In genomic region chr18:6161549-6161948, GRCh38 we compare ENCODE assay signal across 26 cellular contexts.
DNase-seq lines count a peak whose midpoint lies in the region; ATAC-seq, FAIRE-seq and TF ChIP-seq lines count a peak whose summit lies in the region.
"Had no signal": no experiment of that assay in that cellular context is flagged by ENCODE, and none has a peak within 500 bp of the region (broad histone marks: within the 10 kb centered on the region; RNA-seq: fewer than 3 reads in every experiment).

No MANE protein-coding gene starts in this region.

- TF ChIP-seq CTCF in GM12865 (IDR thresholded peaks at IDR 0.05; ENCODE audit: insufficient read depth, low read depth, low read length, missing control alignments) (no peak), GM13977 (IDR thresholded peaks at IDR 0.05; ENCODE audit: extremely low read depth, insufficient read depth, missing control alignments) (no peak), HepG2 (CRISPR knock-in tag; IDR thresholded peaks at IDR 0.05) (no peak)

- TF ChIP-seq RAD21 in HepG2 (CRISPR knock-in tag; IDR thresholded peaks at IDR 0.05), result no peak

- no peak overlapping the region for H3K27ac ChIP-seq in HepG2 (ENCODE audit: extremely low read length, insufficient read depth, low read length)
- H3K27ac ChIP-seq: A549; BLaER1 treated with 17β-estradiol and CSF1 and Interleukin-3, amounts not matched to agents 10 nM and 100 nM had no signal

- CTCF ChIA-PET in HepG2 (lab: Yijun Ruan, JAX; ENCODE audit: low intra/inter-chr PET ratio, low total read pairs), result no interaction called here

- no peak for FAIRE-seq in HepG2 (lab: Jason Lieb, UNC)
- FAIRE-seq: A549, D721Med, GM12892, GM18507 had no signal

- POLR2A ChIA-PET in HepG2 (lab: Yijun Ruan, JAX), result no interaction called here

- no peaks in the 10 kb centered on the region for H3K79me2 ChIP-seq in HepG2 (ENCODE audit: insufficient read depth, low read length)

- peaks cover 1 to 5% of the 10 kb centered on the region in 2 experiments; a peak in 2 of 5 replicates for H3K36me3 ChIP-seq in HepG2 (replicated peaks in 1 of 2; ENCODE audit: control insufficient read depth in 1 of 2, insufficient read depth in 2 of 2, low read length in 2 of 2)
- H3K36me3 ChIP-seq: BE2C; BLaER1 treated with 17β-estradiol and CSF1 and Interleukin-3, amounts not matched to agents 10 nM and 100 nM had no signal

- no peak overlapping the region for H3K4me2 ChIP-seq in HepG2 (ENCODE audit: low read depth, low read length)
- H3K4me2 ChIP-seq: A549; BLaER1 treated with 17β-estradiol and CSF1 and Interleukin-3, amounts not matched to agents 10 nM and 100 nM; GM23338 had no signal

- peak; percentile 78 for ATAC-seq in GM19351 (IDR thresholded peaks at IDR 0.05; ENCODE audit: unreplicated experiment)
- ATAC-seq in HG03469 (IDR thresholded peaks at IDR 0.05; ENCODE audit: unreplicated experiment), result peak; percentile 62
- ATAC-seq in HG03045 (IDR thresholded peaks at IDR 0.05; ENCODE audit: unreplicated experiment), result no peak
- no peak for ATAC-seq in HepG2
- ATAC-seq: A549, GM23338, HCT116 had no signal

- no peaks in the 10 kb centered on the region for H3K27me3 ChIP-seq in HepG2 (ENCODE audit: control insufficient read depth in 1 of 2, insufficient read depth in 2 of 2, low read length in 2 of 2)
- H3K27me3 ChIP-seq: BE2C; BLaER1 treated with 17β-estradiol and CSF1 and Interleukin-3, amounts not matched to agents 10 nM and 100 nM had no signal

- 90% methylated on average over 4 of the region's 4 CpGs for WGBS in HepG2 (ENCODE audit: low lambda C conversion rate)

- no peaks in the 10 kb centered on the region for H4K20me1 ChIP-seq in HepG2 (ENCODE audit: insufficient read depth, low read length)
- H4K20me1 ChIP-seq: BLaER1 treated with 17β-estradiol and CSF1 and Interleukin-3, amounts not matched to agents 10 nM and 100 nM had no signal

- TF ChIP-seq EP300 in HepG2 (IDR thresholded peaks at IDR 0.05; ENCODE audit: low read depth in 2 of 2, low read length in 2 of 2) (no peak), HepG2 (CRISPR knock-in tag; IDR thresholded peaks at IDR 0.05; ENCODE audit: borderline replicate concordance) (no peak)

- no peak for TF ChIP-seq POLR2A in HepG2 (IDR thresholded peaks at IDR 0.05; ENCODE audit: insufficient read depth in 1 of 2, low read depth in 2 of 2, low read length in 2 of 2)

- no TSS peak for BruUV-seq in HepG2 (replicated peaks; lab: Mats Ljungman, UMichigan)

- in situ Hi-C loops in GM13977 (cut with MboI; ENCODE audit: low pct_unique_long_range_greater_than_20kb, low sequenced_read_pairs, unreplicated experiment), result no loop called here
- in situ Hi-C loops in HepG2 (cut with HindIII; ENCODE audit: extremely low pct_ligation_motif_present, low pct_unique_long_range_greater_than_20kb), result no loop called here

- no peaks in the 10 kb centered on the region for H3K4me1 ChIP-seq in HepG2 (ENCODE audit: insufficient read depth, low read length)
- H3K4me1 ChIP-seq: A549; BE2C; BLaER1 treated with 17β-estradiol and CSF1 and Interleukin-3, amounts not matched to agents 10 nM and 100 nM had no signal

- H3K9me3 ChIP-seq in HepG2 (ENCODE audit: low read length), result peaks cover 5% of the 10 kb centered on the region
- H3K9me3 ChIP-seq: A549, BE2C had no signal

- no peak overlapping the region for H3K9ac ChIP-seq in HepG2 (ENCODE audit: insufficient read depth, low read depth, low read length)
- H3K9ac ChIP-seq: BLaER1 treated with 17β-estradiol and CSF1 and Interleukin-3, amounts not matched to agents 10 nM and 100 nM had no signal

- DNase-seq in GM12865 (ENCODE audit: low read depth) (peak; percentile 19), GM13977 (ENCODE audit: low spot score) (peak; percentile 13), retina (no peak), GF-D8 (lab: John Stamatoyannopoulos, UW) (no peak), HepG2 (ENCODE audit: low spot score) (no peak)
- DNase-seq: 8988T; ACHN; AML-193; BE2C; CD4-positive, alpha-beta T cell; CD8-positive, alpha-beta memory T cell; DMS 273 treated with DMSO at 0.1 percent for 48 hours; DMS79; EL; GDM1; H9 had no signal

- H2AFZ ChIP-seq in HepG2 (ENCODE audit: low read length), result no peak overlapping the region
- H2AFZ ChIP-seq: GM23338 had no signal

- H3K4me3 ChIP-seq in GM12865 (ENCODE audit: low read depth, low read length), result no peak overlapping the region
- no peak overlapping the region for H3K4me3 ChIP-seq in HepG2 (replicated peaks in 1 of 3; ENCODE audit: insufficient read depth in 1 of 3, low read depth in 2 of 3, low read length in 3 of 3)
- H3K4me3 ChIP-seq: A549; BLaER1 treated with 17β-estradiol and CSF1 and Interleukin-3, amounts not matched to agents 10 nM and 100 nM; GM23338 had no signal

- intact Hi-C loops in HepG2 (cut with micrococcal nuclease; ENCODE audit: unreplicated experiment), result no loop called here

TF ChIP-seq in HepG2, 621 proteins besides CTCF, POLR2A, EP300 and RAD21:
- no peak for TF ChIP-seq ZNF616 (CRISPR knock-in tag; IDR thresholded peaks at IDR 0.05; ENCODE audit: low read depth)
- no peak for TF ChIP-seq TOE1 (CRISPR knock-in tag; IDR thresholded peaks at IDR 0.05)
- TF ChIP-seq PTBP1 (IDR thresholded peaks at IDR 0.05; ENCODE audit: low read depth, low read length, poor library complexity, severe bottlenecking), result no peak
- no peak for TF ChIP-seq ZNF772 (CRISPR knock-in tag; IDR thresholded peaks at IDR 0.05)
- no peak for TF ChIP-seq RCOR2 (CRISPR knock-in tag; IDR thresholded peaks at IDR 0.05)
- TF ChIP-seq ZMAT5 (CRISPR knock-in tag; IDR thresholded peaks at IDR 0.05; ENCODE audit: borderline replicate concordance, low read depth), result no peak
- no peak for TF ChIP-seq ZNF598 (CRISPR knock-in tag; IDR thresholded peaks at IDR 0.05; ENCODE audit: borderline replicate concordance)
- no peak for TF ChIP-seq GLI4 (CRISPR knock-in tag; IDR thresholded peaks at IDR 0.05; ENCODE audit: borderline replicate concordance)
- no peak for TF ChIP-seq SAP130 (CRISPR knock-in tag; IDR thresholded peaks at IDR 0.05; ENCODE audit: low read depth)
- no peak for TF ChIP-seq XRCC5 (optimal IDR thresholded peaks at IDR 0.05; ENCODE audit: low read length)
- TF ChIP-seq REXO4 (CRISPR knock-in tag; IDR thresholded peaks at IDR 0.05; ENCODE audit: borderline replicate concordance), result no peak
- no peak for TF ChIP-seq ZMYM2 (CRISPR knock-in tag; IDR thresholded peaks at IDR 0.05)
- TF ChIP-seq ZC3H13 (CRISPR knock-in tag; IDR thresholded peaks at IDR 0.05), result no peak
- no peak for TF ChIP-seq ZNF784 (CRISPR knock-in tag; IDR thresholded peaks at IDR 0.05; ENCODE audit: borderline replicate concordance)
- no peak for TF ChIP-seq HNF4G (IDR thresholded peaks at IDR 0.05; ENCODE audit: borderline replicate concordance, low read depth, low read length)
- TF ChIP-seq HNF4G (CRISPR knock-in tag; IDR thresholded peaks at IDR 0.05; ENCODE audit: borderline replicate concordance, low read depth), result no peak
- TF ChIP-seq ATF7-NPFF (CRISPR knock-in tag; IDR thresholded peaks at IDR 0.05; ENCODE audit: low read depth), result no peak
TF ChIP-seq in HepG2: peak in this region for 0.

Comparison
In these comparisons a context has a peak if more than half of its experiments do, and no peak if none do; other contexts are left out.
1. DNase-seq: peak in GM12865 (single experiment) and GM13977 (single experiment); none in retina (single experiment), GF-D8 (single experiment) and HepG2 (single experiment).
2. ATAC-seq: peak in GM19351 (single experiment) and HG03469 (single experiment); none in HG03045 (single experiment) and HepG2 (single experiment).